In genomic region chrX:9907645-9908387, GRCh38 we compare ENCODE assay signal across 18 cellular contexts. TPM values are rescaled to one million over a fixed set of nuclear protein-coding genes. Genes with fewer than 3 reads are reported as not detected.
DNase-seq lines count a peak whose midpoint lies in the region; ATAC-seq, FAIRE-seq and TF ChIP-seq lines count a peak whose summit lies in the region.
"Had no signal": no experiment of that assay in that cellular context is flagged by ENCODE, and none has a peak within 500 bp of the region (broad histone marks: within the 10 kb centered on the region; RNA-seq: fewer than 3 reads in every experiment).

No MANE protein-coding gene starts in this region.

- no peak overlapping the region for H3K9ac ChIP-seq in K562 (ENCODE audit: insufficient read depth in 1 of 2, low read depth in 2 of 2, low read length in 2 of 2)

- CTCF ChIA-PET in K562 (lab: Yijun Ruan, JAX; ENCODE audit: low intra/inter-chr PET ratio) = no interaction called here

- in situ Hi-C loops in K562 (cut with MboI) = no loop called here

- H3K4me3 ChIP-seq in K562 = no peak overlapping the region
- H3K4me3 ChIP-seq: left ventricle myocardium inferior had no signal

- no peak for TF ChIP-seq EP300 in K562 (IDR thresholded peaks at IDR 0.05; ENCODE audit: low read length)

- peaks cover 10% of the 10 kb centered on the region for H3K4me1 Mint-ChIP-seq in glutamatergic neuron (ENCODE audit: low read depth, unreplicated experiment)

- H3K9me1 ChIP-seq in K562 (ENCODE audit: control insufficient read depth, insufficient read depth, low read length) = no peaks in the 10 kb centered on the region

- BruUV-seq in K562 (replicated peaks; lab: Mats Ljungman, UMichigan) = no TSS peak

- POLR2A ChIA-PET in K562 (lab: Yijun Ruan, JAX) = no interaction called here

- no peaks in the 10 kb centered on the region for H3K9me3 ChIP-seq in K562 (replicated peaks; ENCODE audit: control insufficient read depth, insufficient read depth, low read depth, low read length)
- H3K9me3 ChIP-seq: left ventricle myocardium inferior, neutrophil had no signal

- no peak overlapping the region for H3K4me2 ChIP-seq in K562 (ENCODE audit: insufficient read depth, low read length)

- no peak overlapping the region for H2AFZ ChIP-seq in K562 (ENCODE audit: low read depth, low read length)

- ATAC-seq in K562 (no peak), HG02642 (IDR thresholded peaks at IDR 0.05; ENCODE audit: poor library complexity, unreplicated experiment) (no peak), Right ventricle myocardium superior (ENCODE audit: poor library complexity) (no peak)

- no peaks in the 10 kb centered on the region for H3K36me3 Mint-ChIP-seq in glutamatergic neuron (ENCODE audit: unreplicated experiment)

- H3K27me3 Mint-ChIP-seq in glutamatergic neuron (ENCODE audit: unreplicated experiment) = peaks cover 1% of the 10 kb centered on the region

- H3K4me3 Mint-ChIP-seq in glutamatergic neuron (ENCODE audit: unreplicated experiment) = no peak overlapping the region

- no peak for TF ChIP-seq RAD21 in K562 (CRISPR knock-in tag; conservative IDR thresholded peaks at IDR 0.05 in 1 of 2, IDR thresholded peaks at IDR 0.05 in 1 of 2)

- H3K27ac ChIP-seq in K562 (ENCODE audit: extremely low read depth, low read depth, low read length) = no peak overlapping the region
- H3K27ac ChIP-seq: HL-60, left ventricle myocardium inferior, neutrophil had no signal

- 0% methylated on average over 8 of the region's 8 CpGs for whole genome bisulfite sequencing in K562 (ENCODE audit: insufficient coverage, low coverage, missing lambda C conversion rate)

- TF ChIP-seq POLR2A in K562 (conservative IDR thresholded peaks at IDR 0.05) = no peak

- TF ChIP-seq CTCF in K562 (IDR thresholded peaks at IDR 0.05 in 2 of 3, conservative IDR thresholded peaks at IDR 0.05 in 1 of 3; ENCODE audit: insufficient read depth in 2 of 3, low read depth in 1 of 3, low read length in 3 of 3) = no peak
- TF ChIP-seq CTCF in glutamatergic neuron (IDR thresholded peaks at IDR 0.05; ENCODE audit: partially characterized antibody, unreplicated experiment) = no peak

- no peaks in the 10 kb centered on the region for H3K9me3 Mint-ChIP-seq in glutamatergic neuron (ENCODE audit: unreplicated experiment)
- H3K9me3 Mint-ChIP-seq: activated T-helper 2 cell treated with anti-CD3 and anti-CD28 coated beads, Interferon-gamma antibody, Interleukin-2, Interleukin-4, amounts not matched to agents 10 μg/mL and 5 μg/mL and 100 μg/mL, durations not matched to agents 14 hours and 24 hours and 36 hours had no signal

- no peaks in the 10 kb centered on the region for H3K36me3 ChIP-seq in K562 (ENCODE audit: control insufficient read depth, insufficient read depth, low read length)
- H3K36me3 ChIP-seq: left ventricle myocardium inferior, neutrophil had no signal

- H3K4me1 ChIP-seq in K562 (replicated peaks in 1 of 2; ENCODE audit: control insufficient read depth in 2 of 2, insufficient read depth in 2 of 2, low read length in 2 of 2) = no peaks in the 10 kb centered on the region; a peak in 1 of 5 replicates
- H3K4me1 ChIP-seq: left ventricle myocardium inferior had no signal

- no peak for FAIRE-seq in K562 (lab: Jason Lieb, UNC)

- H4K20me1 ChIP-seq in K562 (replicated peaks; ENCODE audit: control insufficient read depth, insufficient read depth, low read length) = no peaks in the 10 kb centered on the region

- peaks cover 0 to 28% of the 10 kb centered on the region in 2 experiments; a peak in 2 of 5 replicates for H3K27me3 ChIP-seq in K562 (ENCODE audit: control insufficient read depth in 2 of 2, insufficient read depth in 2 of 2, low read length in 2 of 2)
- H3K27me3 ChIP-seq: neutrophil had no signal

- no peak overlapping the region for H3K27ac Mint-ChIP-seq in glutamatergic neuron (ENCODE audit: unreplicated experiment)
- H3K27ac Mint-ChIP-seq: activated T-helper 2 cell treated with anti-CD3 and anti-CD28 coated beads, Interferon-gamma antibody, Interleukin-2, Interleukin-4, amounts not matched to agents 10 μg/mL and 5 μg/mL and 100 μg/mL, durations not matched to agents 14 hours and 24 hours and 36 hours had no signal

- no peaks in the 10 kb centered on the region for H3K79me2 ChIP-seq in K562 (ENCODE audit: control insufficient read depth, insufficient read depth, low read length)

- intact Hi-C loops in K562 (cut with micrococcal nuclease) (no loop called here), Right ventricle myocardium superior (cut with DNase I) (no loop called here)

- DNase-seq in Daoy (ENCODE audit: low read depth) (peak; percentile 85), MV-4-11 (lab: John Stamatoyannopoulos, UW) (peak; percentile 65), K562 (ENCODE audit: extremely low read depth in 1 of 4, low spot score in 3 of 4) (no peak), iris pigment epithelial cell (ENCODE audit: low read depth) (peak; percentile 77), NCI-H1417 treated with DMSO at 0.1 percent for 48 hours (lab: John Stamatoyannopoulos, UW) (no peak), Right ventricle myocardium superior (no peak), glutamatergic neuron (no peak)
- DNase-seq: activated CD4-positive, alpha-beta T cell treated with anti-CD3 and anti-CD28 coated beads for 4 hours; DMS79; left ventricle myocardium inferior; NCI-H1694; NCI-H82; stimulated activated CD4-positive, alpha-beta T cell treated with anti-CD3 and anti-CD28 coated beads, Interleukin-15, amount 100 ng/mL, for 24 hours had no signal

RNA-seq across cellular contexts. Expression of gene CLDN34, which starts 59.3 kb away (rescaled TPM):
- total RNA-seq in Daoy (2014; rRNA removed; shearing (Covaris generic)) = not detected in 2 replicates
- not detected in 2 replicates for total RNA-seq in K562 (2011; cell fraction: chromatin; rRNA removed; ENCODE audit: low replicate concordance)
- not detected in 2 replicates for total RNA-seq in K562 (2011; cell fraction: nucleolus; rRNA removed)
- not detected in 2 replicates for total RNA-seq in K562 (2011; cell fraction: nucleoplasm; rRNA removed)
- total RNA-seq in K562 (2014; rRNA removed) = not detected in 2 replicates
- not detected in 2 replicates for total RNA-seq in K562 (2014; rRNA removed; fragmentation: Illumina TruSeq; extraction: Trizol)
- total RNA-seq in K562 (2015; rRNA removed; fragmentation: Illumina TruSeq; extraction: Trizol) = not detected in 2 replicates
- not detected in 2 replicates for total RNA-seq in K562 (2021)
- polyA plus RNA-seq in K562 (2011; rRNA removed) = not detected in 2 replicates
- not detected in 2 replicates for polyA plus RNA-seq in K562 (2011; cell fraction: cytosol; rRNA removed)
- not detected in 2 replicates for polyA plus RNA-seq in K562 (2011; cell fraction: nucleus; rRNA removed)
- not detected in 2 replicates for polyA plus RNA-seq in K562 (2012)
- not detected in 2 replicates for polyA plus RNA-seq in K562 (2014; fragmentation: Illumina TruSeq; extraction: Trizol)
- not detected for polyA plus RNA-seq in K562 (2014; fragmentation: Nextera tagmentation; extraction: Ambion mirVana)
- polyA plus RNA-seq in K562 (2014; rRNA removed) = not detected in 2 replicates
- polyA minus RNA-seq in K562 (2011; rRNA and poly(A)+ RNA removed) = not detected in 2 replicates
- not detected in 2 replicates for polyA minus RNA-seq in K562 (2011; cell fraction: cytosol; rRNA and poly(A)+ RNA removed)
- polyA minus RNA-seq in K562 (2011; cell fraction: nucleus; rRNA and poly(A)+ RNA removed) = not detected in 2 replicates
- total RNA-seq in Right ventricle myocardium superior = not detected
- not detected for total RNA-seq in glutamatergic neuron (ENCODE audit: unreplicated experiment)
- total RNA-seq: activated T-helper 2 cell treated with anti-CD3 and anti-CD28 coated beads, Interferon-gamma antibody, Interleukin-2, Interleukin-4, amounts not matched to agents 10 μg/mL and 5 μg/mL and 100 μg/mL, durations not matched to agents 14 hours and 24 hours and 36 hours; left ventricle myocardium inferior had no signal
- polyA plus RNA-seq: urinary bladder had no signal

Comparison
In these comparisons a context has a peak if more than half of its experiments do, and no peak if none do; other contexts are left out.
1. DNase-seq: peak in Daoy (single experiment), MV-4-11 (single experiment) and iris pigment epithelial cell (single experiment); none in K562 (0 of 4), NCI-H1417 treated with DMSO at 0.1 percent for 48 hours (single experiment), Right ventricle myocardium superior (single experiment) and glutamatergic neuron (single experiment).